In the genomic region with DNA sequence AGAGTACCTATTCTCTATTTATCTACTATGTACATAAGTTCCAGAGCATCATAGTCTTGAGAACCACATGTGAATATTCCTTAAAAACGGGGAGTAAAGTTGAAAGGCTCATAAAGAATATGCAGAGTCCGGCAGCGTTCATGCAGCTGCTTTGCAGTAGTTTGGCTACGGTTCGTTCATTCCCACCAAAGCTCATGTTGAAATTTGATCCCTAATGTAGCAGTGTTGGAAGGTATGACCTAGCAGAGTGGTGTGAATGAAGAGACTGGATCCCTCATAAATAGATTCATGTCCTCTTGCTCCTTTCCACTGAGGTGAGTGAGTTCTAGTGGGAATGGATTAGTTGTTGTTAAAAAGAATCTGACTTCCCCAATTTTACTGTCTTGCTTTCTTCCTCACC, we compare ENCODE assay signal across 26 cellular contexts.
"Had no signal": no experiment of that assay in that cellular context is flagged by ENCODE, and none has a peak within 500 bp of the region (broad histone marks: within the 10 kb centered on the region; RNA-seq: fewer than 3 reads in every experiment).

No MANE protein-coding gene starts in this region.

- ATAC-seq: naive thymus-derived CD8-positive, alpha-beta T cell; natural killer cell treated with Interleukin-12 subunit alpha and Interleukin-12 subunit beta and Interleukin-15 and Interleukin-18, amount 100 ng/mL, for 72 hours; psoas muscle; right cardiac atrium; right lobe of liver; stimulated activated memory B cell treated with anti-CD40 and anti-IgM and Interleukin-4, amounts not matched to agents 10 μg/mL and 1 μg/mL and 100 μg/mL, for 72 hours; stimulated activated naive CD8-positive, alpha-beta T cell treated with anti-CD3 and anti-CD28 coated beads, Interleukin-15, amount 100 ng/mL, for 72 hours; stimulated activated naive CD8-positive, alpha-beta T cell treated with anti-CD3 and anti-CD28 coated beads, Interleukin-15, Interleukin-2, amounts not matched to agents 100 U/mL and 50 U/mL, for 24 hours; upper lobe of right lung had no signal

- DNase-seq: naive thymus-derived CD8-positive, alpha-beta T cell; nephron progenitor cell; occipital lobe; ovary; posterior cingulate gyrus; psoas muscle; right cardiac atrium; right lobe of liver; sigmoid colon; small intestine; stimulated activated CD4-positive, alpha-beta T cell treated with anti-CD3 and anti-CD28 coated beads, Interleukin-15, amount 100 ng/mL, for 24 hours; stimulated activated CD4-positive, alpha-beta T cell treated with anti-CD3 and anti-CD28 coated beads, Interleukin-2, amount 100 ng/mL, for 24 hours; stimulated activated CD4-positive, alpha-beta T cell treated with anti-CD3 and anti-CD28 coated beads, Interleukin-2, amount 100 ng/mL, for 48 hours; stimulated activated CD4-positive, alpha-beta T cell treated with anti-CD3 and anti-CD28 coated beads, Interleukin-4, amount 100 ng/mL, for 4 hours; stimulated activated CD8-positive, alpha-beta memory T cell treated with anti-CD3 and anti-CD28 coated beads, Interleukin-4, amount 100 ng/mL, for 48 hours; stimulated activated naive CD4-positive, alpha-beta T cell; stimulated activated naive CD8-positive, alpha-beta T cell treated with anti-CD3 and anti-CD28 coated beads, Interleukin-15, amount 100 ng/mL, for 72 hours; stimulated activated naive CD8-positive, alpha-beta T cell treated with anti-CD3 and anti-CD28 coated beads, Interleukin-15, Interleukin-2, amounts not matched to agents 100 U/mL and 50 U/mL, for 24 hours; substantia nigra; testis; tibial artery; transverse colon; upper lobe of right lung; uterus had no signal
